In the genomic region with DNA sequence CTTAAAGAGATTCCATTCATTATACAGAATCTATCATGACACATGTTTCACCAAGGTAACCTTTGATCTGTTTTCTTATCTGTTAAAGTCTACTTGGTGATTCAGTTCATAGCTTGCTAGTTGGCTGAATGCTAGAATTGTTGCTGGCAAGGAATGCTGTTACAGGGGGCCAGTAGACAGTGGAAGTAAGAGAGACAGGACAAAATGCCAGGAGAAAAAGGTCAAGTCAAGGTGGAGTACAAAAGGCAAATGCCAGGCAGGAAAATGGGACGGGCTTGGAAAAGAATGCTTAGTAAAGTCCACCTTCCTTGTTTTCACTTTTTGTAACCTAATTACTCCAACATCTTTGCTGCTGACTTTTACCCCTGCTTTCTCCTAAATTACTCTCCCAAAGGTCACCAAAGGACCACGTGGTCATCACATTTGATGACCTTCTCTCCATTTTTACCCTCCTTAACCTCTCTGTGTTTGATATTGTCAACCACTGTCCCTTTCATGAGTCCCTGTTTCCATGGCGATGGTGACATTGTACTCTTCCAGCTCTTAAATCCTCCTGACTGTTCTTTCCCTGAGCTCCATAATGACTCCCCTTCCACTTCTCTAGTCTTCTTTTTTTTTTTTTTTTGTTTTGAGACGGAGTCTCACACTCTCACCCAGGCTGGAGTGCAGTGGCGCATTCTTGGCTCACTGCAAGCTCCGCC, we compare ENCODE assay signal across 18 cellular contexts. TPM values are rescaled to one million over a fixed set of nuclear protein-coding genes. Genes with fewer than 3 reads are reported as not detected.
DNase-seq lines count a peak whose midpoint lies in the region; ATAC-seq and TF ChIP-seq lines count a peak whose summit lies in the region.
"Had no signal": no experiment of that assay in that cellular context is flagged by ENCODE, and none has a peak within 500 bp of the region (broad histone marks: within the 10 kb centered on the region; RNA-seq: fewer than 3 reads in every experiment).

No MANE protein-coding gene starts in this region.

- H3K27ac Mint-ChIP-seq in Calu3 (ENCODE audit: unreplicated experiment): peak overlapping the region; percentile 48
- H3K27ac Mint-ChIP-seq: activated CD4-positive, alpha-beta T cell treated with anti-CD3 and anti-CD28 coated beads for 36 hours; activated naive CD8-positive, alpha-beta T cell treated with anti-CD3 and anti-CD28 coated beads, Interleukin-2, amount 10 ng/mL, durations not matched to agents 7 days and 5 days had no signal

- H3K27me3 ChIP-seq in brain microvascular endothelial cell (replicated peaks) (no peaks in the 10 kb centered on the region), right lobe of liver (no peaks in the 10 kb centered on the region)
- H3K27me3 ChIP-seq: BE2C, stomach, uterus had no signal

- DNase-seq in Calu3 (no peak), M059J (ENCODE audit: low read depth) (peak; percentile 79), brain microvascular endothelial cell (peak; percentile 47), right lobe of liver (peak in 1 of 3 donors; percentile 65), NCI-H526 (lab: John Stamatoyannopoulos, UW) (no peak), COLO668 (lab: John Stamatoyannopoulos, UW; ENCODE audit: unreplicated experiment) (no peak)
- DNase-seq: activated CD4-positive, alpha-beta T cell treated with anti-CD3 and anti-CD28 coated beads for 36 hours; activated naive CD8-positive, alpha-beta T cell treated with anti-CD3 and anti-CD28 coated beads, Interleukin-2, amount 10 ng/mL, durations not matched to agents 7 days and 5 days; BE2C; DND-41; NCI-H2029 treated with DMSO at 0.1 percent for 48 hours; stomach; uterus had no signal

- no peaks in the 10 kb centered on the region for H3K9me3 Mint-ChIP-seq in Calu3 (ENCODE audit: low read depth, unreplicated experiment)

- no TSS peak for BruUV-seq in Calu3 (replicated peaks; lab: Mats Ljungman, UMichigan)

- 65% methylated on average over 6 of the region's 6 CpGs for WGBS in right lobe of liver (ENCODE audit: insufficient coverage, low coverage, low lambda C conversion rate, missing lambda C conversion rate)

- in situ Hi-C loops in brain microvascular endothelial cell (cut with HindIII; ENCODE audit: low pct_ligation_motif_present, low sequenced_read_pairs): no loop called here

- TF ChIP-seq CTCF in Calu3 (IDR thresholded peaks at IDR 0.05; ENCODE audit: unreplicated experiment): no peak
- no peak for TF ChIP-seq CTCF in brain microvascular endothelial cell (IDR thresholded peaks at IDR 0.05; ENCODE audit: low read depth, low read length, missing control alignments)
- no peak for TF ChIP-seq CTCF in right lobe of liver (IDR thresholded peaks at IDR 0.05)

- intact Hi-C loops in Calu3 (cut with micrococcal nuclease; ENCODE audit: unreplicated experiment) (no loop called here), right lobe of liver (cut with DNase I) (no loop called here)

- H3K36me3 ChIP-seq in brain microvascular endothelial cell (replicated peaks) (no peaks in the 10 kb centered on the region), right lobe of liver (peaks cover 0 to 4% (median 0%) of the 10 kb centered on the region in 4 donors)
- H3K36me3 ChIP-seq: BE2C, uterus had no signal

- H3K4me1 Mint-ChIP-seq in Calu3 (ENCODE audit: low read depth, unreplicated experiment): peaks cover 52% of the 10 kb centered on the region
- H3K4me1 Mint-ChIP-seq: activated naive CD8-positive, alpha-beta T cell treated with anti-CD3 and anti-CD28 coated beads, Interleukin-2, amount 10 ng/mL, durations not matched to agents 7 days and 5 days had no signal

- CTCF ChIA-PET in Calu3 (lab: Charles Lee): interaction anchor here (0.6 to 1.1 kb wide), 4 partner anchors 13 to 54 kb away, joined by 3 to 4 read pairs (median 4); no protein-coding TSS in a partner anchor

- no peak overlapping the region for H3K27ac ChIP-seq in brain microvascular endothelial cell
- H3K27ac ChIP-seq in right lobe of liver: peak overlapping the region in 1 of 3 donors; percentile 24
- H3K27ac ChIP-seq: stomach, uterus had no signal

- H3K4me1 ChIP-seq in right lobe of liver: peaks cover 0 to 12% (median 0%) of the 10 kb centered on the region in 4 donors
- H3K4me1 ChIP-seq: BE2C, uterus had no signal

- peaks cover 5% of the 10 kb centered on the region for H3K36me3 Mint-ChIP-seq in Calu3 (ENCODE audit: insufficient read depth, unreplicated experiment)

- ATAC-seq in right lobe of liver (peak; percentile 84 to 98 (median 95)), GM19452 (IDR thresholded peaks at IDR 0.05; ENCODE audit: unreplicated experiment) (no peak), HG03095 (IDR thresholded peaks at IDR 0.05; ENCODE audit: unreplicated experiment) (no peak)
- ATAC-seq: activated CD4-positive, alpha-beta T cell treated with anti-CD3 and anti-CD28 coated beads for 36 hours; GM12878; Right ventricle myocardium inferior had no signal

- no peaks in the 10 kb centered on the region for H3K27me3 Mint-ChIP-seq in Calu3 (ENCODE audit: unreplicated experiment)
- H3K27me3 Mint-ChIP-seq: activated CD4-positive, alpha-beta T cell treated with anti-CD3 and anti-CD28 coated beads for 36 hours; activated naive CD8-positive, alpha-beta T cell treated with anti-CD3 and anti-CD28 coated beads, Interleukin-2, amount 10 ng/mL, durations not matched to agents 7 days and 5 days; progenitor cell of endocrine pancreas had no signal

- H3K9me3 ChIP-seq in right lobe of liver: no peaks in the 10 kb centered on the region
- H3K9me3 ChIP-seq: BE2C, stomach, uterus had no signal

- no peak for TF ChIP-seq POLR2A in right lobe of liver (IDR thresholded peaks at IDR 0.05)

- H3K4me3 Mint-ChIP-seq in Calu3 (ENCODE audit: low read depth, unreplicated experiment): peak overlapping the region; percentile 16
- H3K4me3 Mint-ChIP-seq: activated CD4-positive, alpha-beta T cell treated with anti-CD3 and anti-CD28 coated beads for 36 hours; activated naive CD8-positive, alpha-beta T cell treated with anti-CD3 and anti-CD28 coated beads, Interleukin-2, amount 10 ng/mL, durations not matched to agents 7 days and 5 days had no signal

- H3K4me3 ChIP-seq in brain microvascular endothelial cell (ENCODE audit: low read depth, low read length) (no peak overlapping the region), right lobe of liver (no peak overlapping the region)
- H3K4me3 ChIP-seq: GM12878, stomach, uterus had no signal

RNA-seq across cellular contexts. Expression of a gene that starts 24.5 kb away (rescaled TPM):
- total RNA-seq in Calu3 (2022) (23.7 and 31.5 TPM in 2 replicates), right lobe of liver (10 to 100 TPM; 10.8 to 57.3 (median 40.1) TPM)
- 17.1 and 18.5 TPM in 2 replicates for total RNA-seq in M059J (2014; rRNA removed; shearing (Covaris generic))

Comparison
In these comparisons a context has a peak if more than half of its experiments do, and no peak if none do; other contexts are left out.
1. DNase-seq: peak in M059J (single experiment) and brain microvascular endothelial cell (single experiment); none in Calu3 (single experiment), NCI-H526 (0 of 2) and COLO668 (single experiment).
2. ATAC-seq: peak in right lobe of liver (4 of 4); none in GM19452 (single experiment) and HG03095 (single experiment).